In the genomic region with DNA sequence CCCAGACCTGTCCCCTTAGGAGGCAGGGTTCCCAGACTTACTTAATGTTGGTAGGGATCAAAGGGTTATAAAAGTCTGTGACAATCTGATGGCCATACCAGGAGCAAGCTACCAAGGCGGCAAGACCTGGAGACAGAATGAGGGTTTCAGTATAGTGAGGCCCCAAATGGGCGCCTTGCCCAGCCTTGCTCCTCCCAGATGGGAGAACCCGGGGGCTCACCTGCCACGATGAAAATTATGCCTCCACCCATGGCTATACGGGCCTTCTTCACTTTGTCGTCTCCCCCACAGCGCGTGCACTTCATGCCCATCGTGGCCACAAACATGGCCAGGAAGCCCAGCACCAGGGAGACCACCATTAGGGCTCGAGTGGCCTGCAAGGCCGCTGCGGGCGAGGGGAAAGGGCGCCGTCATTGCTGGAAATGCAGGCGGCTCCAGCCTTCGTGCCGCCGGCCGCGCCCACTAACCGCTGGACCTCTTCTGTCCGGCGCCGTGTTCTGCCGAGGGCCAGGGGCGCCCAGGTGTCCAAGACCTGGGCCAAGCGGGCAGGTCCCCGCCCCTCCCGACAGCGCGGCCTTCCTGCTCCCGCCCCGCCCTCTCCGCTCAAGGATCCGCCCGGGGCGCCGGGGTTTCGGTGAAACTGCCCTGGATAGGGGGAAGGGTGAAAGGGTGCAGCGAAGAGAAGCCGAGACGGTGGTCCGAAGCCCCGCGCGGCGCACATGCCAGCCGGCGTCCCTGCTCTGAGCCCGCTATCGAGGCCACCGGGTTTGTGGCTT, we compare ENCODE assay signal across 8 cellular contexts. TPM values are rescaled to one million over a fixed set of nuclear protein-coding genes. Genes with fewer than 3 reads are reported as not detected.
DNase-seq lines count a peak whose midpoint lies in the region; ATAC-seq, FAIRE-seq and TF ChIP-seq lines count a peak whose summit lies in the region.

No MANE protein-coding gene starts in this region.

- H3K9me3 ChIP-seq in heart left ventricle (no peaks in the 10 kb centered on the region), OCI-LY7 (ENCODE audit: low read length) (no peaks in the 10 kb centered on the region)

- FAIRE-seq in GM19239 (lab: Jason Lieb, UNC) = peak; percentile 31

- H3K27me3 ChIP-seq in heart left ventricle (peaks cover 18 to 50% (median 36%) of the 10 kb centered on the region in 9 donors), rectal smooth muscle tissue (ENCODE audit: control insufficient read depth, insufficient read depth, low read length) (peaks cover 12% of the 10 kb centered on the region)

- H3K4me3 ChIP-seq in AG04449 (ENCODE audit: low read depth, low read length) (peak overlapping the region; percentile 48), heart left ventricle (peak overlapping the region; percentile 9 to 64 (median 52)), rectal smooth muscle tissue (ENCODE audit: low read length) (peak overlapping the region; percentile 57), OCI-LY7 (ENCODE audit: low read depth, low read length, poor library complexity, severe bottlenecking) (no peak overlapping the region)

- TF ChIP-seq CTCF in AG04449 (IDR thresholded peaks at IDR 0.05; ENCODE audit: insufficient read depth, low read length, missing control alignments) (no peak), heart left ventricle (IDR thresholded peaks at IDR 0.05) (no peak), OCI-LY7 (conservative IDR thresholded peaks at IDR 0.05; ENCODE audit: low read length) (no peak)

- no peaks in the 10 kb centered on the region for H3K9me2 ChIP-seq in OCI-LY7 (ENCODE audit: insufficient read depth, low read length)

- no peaks in the 10 kb centered on the region for H4K20me1 ChIP-seq in OCI-LY7 (ENCODE audit: insufficient read depth, low read length)

- no peak overlapping the region for H2AFZ ChIP-seq in OCI-LY7 (ENCODE audit: low read length)

- no peaks in the 10 kb centered on the region for H3K79me2 ChIP-seq in OCI-LY7 (ENCODE audit: insufficient read depth, low read depth, low read length)

- peak overlapping the region in 2 of 12 donors; percentile 19 to 33 for H3K27ac ChIP-seq in heart left ventricle
- no peak overlapping the region for H3K27ac ChIP-seq in rectal smooth muscle tissue (ENCODE audit: low read depth, low read length)
- no peak overlapping the region for H3K27ac ChIP-seq in OCI-LY7 (ENCODE audit: low read depth, low read length, poor library complexity, severe bottlenecking)

- CTCF ChIA-PET in AG04449 (lab: Yijun Ruan, JAX) = interaction anchor here (2.2 to 3.3 kb wide), 3 partner anchors 19 to 300 kb away, joined by 7 to 13 read pairs (median 8); no protein-coding TSS in a partner anchor
- CTCF ChIA-PET in OCI-LY7 (lab: Charles Lee; ENCODE audit: unreplicated experiment) = no interaction called here

- ATAC-seq in heart left ventricle (peak; percentile 11 to 60 (median 52)), HG03342 (IDR thresholded peaks at IDR 0.05; ENCODE audit: unreplicated experiment) (no peak), GM19463 (IDR thresholded peaks at IDR 0.05; ENCODE audit: unreplicated experiment) (no peak)

- TF ChIP-seq POLR2A in heart left ventricle (IDR thresholded peaks at IDR 0.05) = no peak

- 6 to 27% (median 9%) methylated on average over 12 to 53 of the region's 53 CpGs for WGBS in heart left ventricle, 4 donors

- peak overlapping the region; percentile 42 for H3K9ac ChIP-seq in rectal smooth muscle tissue (ENCODE audit: low read length)

- POLR2A ChIA-PET in AG04449 (lab: Yijun Ruan, JAX) (interaction anchor here (0.6 to 1.1 kb wide), 2 partner anchors 69 to 144 kb away, joined by 4 to 5 read pairs; partner anchors contain the start of gene NEURL4), OCI-LY7 (lab: Charles Lee) (no interaction called here)

- DNase-seq in AG04449 (ENCODE audit: low read depth, low spot score) = no peak
- DNase-seq in GM19239 (ENCODE audit: insufficient read length, low spot score) = no peak
- peak; percentile 49 to 62 for DNase-seq in activated T-cell treated with anti-CD3 and anti-CD28 coated beads, Interleukin-2, amount 50 U/mL, for 48 hours
- DNase-seq in heart left ventricle = peak in 1 of 5 donors; percentile 43
- no peak for DNase-seq in OCI-LY7 (ENCODE audit: low spot score)

- peaks cover 0 to 36% (median 23%) of the 10 kb centered on the region in 12 donors for H3K4me1 ChIP-seq in heart left ventricle
- H3K4me1 ChIP-seq in rectal smooth muscle tissue (ENCODE audit: control insufficient read depth, insufficient read depth, low read length) = no peaks in the 10 kb centered on the region
- peaks cover 17% of the 10 kb centered on the region for H3K4me1 ChIP-seq in OCI-LY7 (ENCODE audit: insufficient read depth, low read length, poor library complexity, severe bottlenecking)

- no TSS peak for BruUV-seq in OCI-LY7 (replicated peaks; lab: Mats Ljungman, UMichigan)

- intact Hi-C loops in heart left ventricle (cut with DNase I) (no loop called here), OCI-LY7 (cut with micrococcal nuclease; ENCODE audit: unreplicated experiment) (no loop called here)

- H3K36me3 ChIP-seq in heart left ventricle = peaks cover 0 to 42% (median 38%) of the 10 kb centered on the region in 9 donors
- peaks cover 18% of the 10 kb centered on the region for H3K36me3 ChIP-seq in rectal smooth muscle tissue (ENCODE audit: control insufficient read depth, insufficient read depth, low read length)
- H3K36me3 ChIP-seq in OCI-LY7 (ENCODE audit: insufficient read depth, low read length) = peaks cover 32% of the 10 kb centered on the region

- no peak overlapping the region; the same call in 1 of the 2 replicates for H3K4me2 ChIP-seq in OCI-LY7 (ENCODE audit: low read length)

RNA-seq across cellular contexts. Expression of gene CLDN7, which starts 1.5 kb away (rescaled TPM):
- 1 to 10 TPM in 5 of 9 donors, under 1 TPM in 2, not detected in 2; 0.36 to 2.6 (median 2.0) TPM for total RNA-seq in heart left ventricle
- 1 to 10 TPM; 1.1 to 1.3 TPM for polyA plus RNA-seq in heart left ventricle
- 0.28 TPM in 1 of 2 replicates, not detected in the other for total RNA-seq in OCI-LY7 (2014; rRNA removed; shearing (Covaris generic))
- 0.32 and 0.65 TPM in 2 replicates for total RNA-seq in OCI-LY7 (2022)

RNA-seq across cellular contexts. Expression of gene ELP5, which starts 8.8 kb away (rescaled TPM):
- total RNA-seq in heart left ventricle = 10 to 100 TPM; 28.0 to 87.2 (median 52.6) TPM
- 10 to 100 TPM; 33.5 to 47.0 TPM for polyA plus RNA-seq in heart left ventricle
- 71.7 and 84.6 TPM in 2 replicates for total RNA-seq in OCI-LY7 (2014; rRNA removed; shearing (Covaris generic))
- total RNA-seq in OCI-LY7 (2022) = 96.8 and 97.3 TPM in 2 replicates

RNA-seq across cellular contexts. Expression of gene CTDNEP1, which starts 9.3 kb away (rescaled TPM):
- total RNA-seq in heart left ventricle (100 to 1,000 TPM in 6 of 9 donors, 10 to 100 TPM in 3; 54.0 to 126 (median 107) TPM), OCI-LY7 (2022) (161 and 173 TPM in 2 replicates)
- polyA plus RNA-seq in heart left ventricle = 100 to 1,000 TPM in 1 of 2 donors, 10 to 100 TPM in 1; 54.4 to 120 TPM
- 52.1 and 53.2 TPM in 2 replicates for total RNA-seq in OCI-LY7 (2014; rRNA removed; shearing (Covaris generic))

RNA-seq across cellular contexts. Expression of gene GABARAP, which starts 18.5 kb away (rescaled TPM):
- total RNA-seq in heart left ventricle (100 to 1,000 TPM; 293 to 591 (median 491) TPM), OCI-LY7 (2022) (199 and 207 TPM in 2 replicates)
- polyA plus RNA-seq in heart left ventricle = 100 to 1,000 TPM; 580 to 674 TPM
- total RNA-seq in OCI-LY7 (2014; rRNA removed; shearing (Covaris generic)) = 106 and 128 TPM in 2 replicates

RNA-seq across cellular contexts. Expression of gene SLC2A4, which starts 20.7 kb away (rescaled TPM):
- 100 to 1,000 TPM in 7 of 9 donors, 10 to 100 TPM in 2; 82.0 to 184 (median 172) TPM for total RNA-seq in heart left ventricle
- polyA plus RNA-seq in heart left ventricle = 100 to 1,000 TPM in 1 of 2 donors, 10 to 100 TPM in 1; 48.5 to 107 TPM
- total RNA-seq in OCI-LY7 (2014; rRNA removed; shearing (Covaris generic)) = 0.49 and 0.63 TPM in 2 replicates
- 0.30 and 0.61 TPM in 2 replicates for total RNA-seq in OCI-LY7 (2022)

Comparison
In these comparisons a context has a peak if more than half of its experiments do, and no peak if none do; other contexts are left out.
1. DNase-seq: peak in activated T-cell treated with anti-CD3 and anti-CD28 coated beads, Interleukin-2, amount 50 U/mL, for 48 hours (2 of 2); none in AG04449 (single experiment), GM19239 (single experiment) and OCI-LY7 (single experiment).
2. ATAC-seq: peak in heart left ventricle (4 of 4); none in HG03342 (single experiment) and GM19463 (single experiment).